In genomic region chr7:135843214-135843613, GRCh38 we compare ENCODE assay signal across 12 cellular contexts.
DNase-seq lines count a peak whose midpoint lies in the region; ATAC-seq, FAIRE-seq and TF ChIP-seq lines count a peak whose summit lies in the region.
"Had no signal": no experiment of that assay in that cellular context is flagged by ENCODE, and none has a peak within 500 bp of the region (broad histone marks: within the 10 kb centered on the region; RNA-seq: fewer than 3 reads in every experiment).

No MANE protein-coding gene starts in this region.

- H3K79me2 ChIP-seq in GM23248 (ENCODE audit: insufficient read depth) = no peaks in the 10 kb centered on the region

- FAIRE-seq in GM19239 (lab: Jason Lieb, UNC) = peak; percentile 64

- H3K4me1 ChIP-seq in GM23248 (ENCODE audit: insufficient read depth) (peaks cover 10% of the 10 kb centered on the region), uterus (no peaks in the 10 kb centered on the region), suprapubic skin (no peaks in the 10 kb centered on the region)
- H3K4me1 ChIP-seq in naive thymus-derived CD4-positive, alpha-beta T cell (ENCODE audit: control insufficient read depth in 2 of 2, insufficient read depth in 2 of 2, low read length in 2 of 2) = peaks cover 0 to 5% of the 10 kb centered on the region in 2 donors

- no peak overlapping the region for H3K27ac ChIP-seq in GM23248
- no peak overlapping the region for H3K27ac ChIP-seq in naive thymus-derived CD4-positive, alpha-beta T cell (ENCODE audit: low read depth, low read length)
- H3K27ac ChIP-seq in uterus = no peak overlapping the region
- no peak overlapping the region for H3K27ac ChIP-seq in suprapubic skin

- DNase-seq in GM19239 (ENCODE audit: insufficient read length, low spot score) = no peak
- peak; percentile 25 for DNase-seq in GM23248
- no peak for DNase-seq in naive thymus-derived CD4-positive, alpha-beta T cell
- DNase-seq in uterus = no peak
- no peak for DNase-seq in suprapubic skin (ENCODE audit: low spot score in 2 of 2)
- DNase-seq in activated CD8-positive, alpha-beta memory T cell treated with anti-CD3 and anti-CD28 coated beads, Interleukin-2, amount 10 ng/mL, durations not matched to agents 7 days and 5 days = no peak
- DNase-seq: effector memory CD4-positive, alpha-beta T cell; NCI-H524; T1000 had no signal

- H3K4me2 ChIP-seq in GM23248 (ENCODE audit: unreplicated experiment) = no peak overlapping the region

- peaks cover 0 to 4% (median 0%) of the 10 kb centered on the region in 7 donors for H3K4me1 Mint-ChIP-seq in naive thymus-derived CD4-positive, alpha-beta T cell
- peaks cover 9% of the 10 kb centered on the region for H3K4me1 Mint-ChIP-seq in activated CD8-positive, alpha-beta memory T cell treated with anti-CD3 and anti-CD28 coated beads, Interleukin-2, amount 10 ng/mL, durations not matched to agents 7 days and 5 days
- H3K4me1 Mint-ChIP-seq: neural crest cell had no signal

- H3K9me3 ChIP-seq in GM23248 (ENCODE audit: low read depth) (no peaks in the 10 kb centered on the region), uterus (no peaks in the 10 kb centered on the region), suprapubic skin (no peaks in the 10 kb centered on the region)
- no peaks in the 10 kb centered on the region for H3K9me3 ChIP-seq in naive thymus-derived CD4-positive, alpha-beta T cell (ENCODE audit: control insufficient read depth in 2 of 3, low read length in 3 of 3)

- intact Hi-C loops in naive thymus-derived CD4-positive, alpha-beta T cell (cut with micrococcal nuclease) = no loop called here
- intact Hi-C loops in uterus (cut with DNase I; ENCODE audit: low total_unique reads) = no loop called here

- TF ChIP-seq POLR2A in uterus (IDR thresholded peaks at IDR 0.05) (no peak), suprapubic skin (IDR thresholded peaks at IDR 0.05) (no peak)

- no peak overlapping the region for H3K9ac ChIP-seq in GM23248

- H3K27me3 Mint-ChIP-seq in naive thymus-derived CD4-positive, alpha-beta T cell = peaks cover 0 to 4% (median 0%) of the 10 kb centered on the region in 5 donors
- H3K27me3 Mint-ChIP-seq in activated CD8-positive, alpha-beta memory T cell treated with anti-CD3 and anti-CD28 coated beads, Interleukin-2, amount 10 ng/mL, durations not matched to agents 7 days and 5 days = peaks cover 4% of the 10 kb centered on the region
- H3K27me3 Mint-ChIP-seq: activated naive CD8-positive, alpha-beta T cell had no signal

- TF ChIP-seq CTCF in uterus (IDR thresholded peaks at IDR 0.05) (no peak), suprapubic skin (IDR thresholded peaks at IDR 0.05) (no peak)

- H4K20me1 ChIP-seq in GM23248 (ENCODE audit: insufficient read depth) = no peaks in the 10 kb centered on the region

- no peaks in the 10 kb centered on the region for H3F3A ChIP-seq in GM23248 (ENCODE audit: insufficient read depth)

- no peak overlapping the region for H3K4me3 Mint-ChIP-seq in naive thymus-derived CD4-positive, alpha-beta T cell
- H3K4me3 Mint-ChIP-seq in activated CD8-positive, alpha-beta memory T cell treated with anti-CD3 and anti-CD28 coated beads, Interleukin-2, amount 10 ng/mL, durations not matched to agents 7 days and 5 days = no peak overlapping the region
- H3K4me3 Mint-ChIP-seq: activated naive CD8-positive, alpha-beta T cell; neural crest cell had no signal

- peaks cover 0 to 2% (median 0%) of the 10 kb centered on the region in 11 donors for H3K9me3 Mint-ChIP-seq in naive thymus-derived CD4-positive, alpha-beta T cell
- no peaks in the 10 kb centered on the region for H3K9me3 Mint-ChIP-seq in activated CD8-positive, alpha-beta memory T cell treated with anti-CD3 and anti-CD28 coated beads, Interleukin-2, amount 10 ng/mL, durations not matched to agents 7 days and 5 days (ENCODE audit: low read depth)

- ATAC-seq in HG03432 (IDR thresholded peaks at IDR 0.05; ENCODE audit: unreplicated experiment) = peak; percentile 91
- ATAC-seq in naive thymus-derived CD4-positive, alpha-beta T cell = peak; percentile 47
- ATAC-seq in activated CD8-positive, alpha-beta memory T cell treated with anti-CD3 and anti-CD28 coated beads, Interleukin-2, amount 10 ng/mL, durations not matched to agents 7 days and 5 days = no peak

- H2AFZ ChIP-seq in GM23248 = peak overlapping the region; percentile 57

- H3K27me3 ChIP-seq in GM23248 (replicated peaks; ENCODE audit: insufficient read depth) (no peaks in the 10 kb centered on the region), uterus (no peaks in the 10 kb centered on the region), suprapubic skin (no peaks in the 10 kb centered on the region)
- no peaks in the 10 kb centered on the region for H3K27me3 ChIP-seq in naive thymus-derived CD4-positive, alpha-beta T cell (ENCODE audit: control insufficient read depth in 2 of 2, insufficient read depth in 2 of 2, low read length in 2 of 2)

- TF ChIP-seq EP300 in suprapubic skin (IDR thresholded peaks at IDR 0.05) = no peak

- POLR2A ChIA-PET in naive thymus-derived CD4-positive, alpha-beta T cell (lab: Charles Lee) = no interaction called here

- H3K9me2 ChIP-seq in GM23248 (ENCODE audit: insufficient read depth) = no peaks in the 10 kb centered on the region

- CTCF ChIA-PET in naive thymus-derived CD4-positive, alpha-beta T cell (lab: Charles Lee) = no interaction called here
- CTCF ChIA-PET in activated CD8-positive, alpha-beta memory T cell treated with anti-CD3 and anti-CD28 coated beads, Interleukin-2, amount 10 ng/mL, durations not matched to agents 7 days and 5 days (lab: Charles Lee) = no interaction called here

- no peaks in the 10 kb centered on the region for H3K36me3 Mint-ChIP-seq in naive thymus-derived CD4-positive, alpha-beta T cell
- no peaks in the 10 kb centered on the region for H3K36me3 Mint-ChIP-seq in activated CD8-positive, alpha-beta memory T cell treated with anti-CD3 and anti-CD28 coated beads, Interleukin-2, amount 10 ng/mL, durations not matched to agents 7 days and 5 days
- H3K36me3 Mint-ChIP-seq: activated naive CD8-positive, alpha-beta T cell had no signal

- 80 to 84% methylated on average over 4 of the region's 4 CpGs for WGBS in GM23248 (ENCODE audit: low coverage in 1 of 2, low lambda C conversion rate in 2 of 2, missing lambda C conversion rate in 2 of 2), 2 experiments
- WGBS in suprapubic skin = 91% methylated on average over 4 of the region's 4 CpGs

- no peaks in the 10 kb centered on the region for H3K36me3 ChIP-seq in GM23248 (ENCODE audit: low read depth)
- no peaks in the 10 kb centered on the region for H3K36me3 ChIP-seq in naive thymus-derived CD4-positive, alpha-beta T cell (ENCODE audit: control insufficient read depth in 2 of 3, insufficient read depth in 3 of 3, low read length in 3 of 3)
- H3K36me3 ChIP-seq in uterus = no peaks in the 10 kb centered on the region
- H3K36me3 ChIP-seq in suprapubic skin = no peaks in the 10 kb centered on the region

- in situ Hi-C loops in GM23248 (cut with MboI) = no loop called here

- H3K27ac Mint-ChIP-seq in naive thymus-derived CD4-positive, alpha-beta T cell = no peak overlapping the region
- H3K27ac Mint-ChIP-seq in activated CD8-positive, alpha-beta memory T cell treated with anti-CD3 and anti-CD28 coated beads, Interleukin-2, amount 10 ng/mL, durations not matched to agents 7 days and 5 days = no peak overlapping the region
- H3K27ac Mint-ChIP-seq: activated naive CD8-positive, alpha-beta T cell had no signal

- H3K4me3 ChIP-seq in GM23248 (no peak overlapping the region), uterus (no peak overlapping the region), suprapubic skin (no peak overlapping the region)
- no peak overlapping the region for H3K4me3 ChIP-seq in naive thymus-derived CD4-positive, alpha-beta T cell (ENCODE audit: low read length)
